In genomic region chr7:143900230-143900766, GRCh38 we compare ENCODE assay signal across 8 cellular contexts. TPM values are rescaled to one million over a fixed set of nuclear protein-coding genes. Genes with fewer than 3 reads are reported as not detected.
DNase-seq lines count a peak whose midpoint lies in the region; ATAC-seq and TF ChIP-seq lines count a peak whose summit lies in the region.

No MANE protein-coding gene starts in this region.

- H3K4me1 ChIP-seq in SJCRH30: peaks cover 3% of the 10 kb centered on the region
- peaks cover 19 to 45% (median 36%) of the 10 kb centered on the region in 4 donors for H3K4me1 ChIP-seq in esophagus muscularis mucosa
- no peaks in the 10 kb centered on the region for H3K4me1 ChIP-seq in prostate gland (replicated peaks)

- H3K36me3 ChIP-seq in SJCRH30 (no peaks in the 10 kb centered on the region), esophagus muscularis mucosa (no peaks in the 10 kb centered on the region), prostate gland (no peaks in the 10 kb centered on the region)

- TF ChIP-seq POLR2A in esophagus muscularis mucosa (IDR thresholded peaks at IDR 0.05; ENCODE audit: low read depth) (no peak), prostate gland (IDR thresholded peaks at IDR 0.05) (no peak)

- TF ChIP-seq CTCF in GM12875 (IDR thresholded peaks at IDR 0.05; ENCODE audit: borderline replicate concordance, insufficient read depth, low read depth, low read length) (no peak), esophagus muscularis mucosa (IDR thresholded peaks at IDR 0.05) (no peak), prostate gland (IDR thresholded peaks at IDR 0.05) (no peak)

- H3K27ac ChIP-seq in SJCRH30 (no peak overlapping the region), esophagus muscularis mucosa (replicated peaks in 1 of 4) (peak overlapping the region; percentile 89 to 95 (median 93)), prostate gland (peak overlapping the region; percentile 53 to 94)

- intact Hi-C loops in esophagus muscularis mucosa (cut with DNase I) (loop anchor here (10.0 kb wide), 1 partner anchor 125 kb away; no protein-coding TSS in a partner anchor), prostate gland (cut with DNase I) (no loop called here)

- 57% methylated on average over 5 of the region's 5 CpGs for WGBS in esophagus muscularis mucosa
- 59% methylated on average over 5 of the region's 5 CpGs for WGBS in prostate gland

- TF ChIP-seq EP300 in esophagus muscularis mucosa (IDR thresholded peaks at IDR 0.05): no peak

- H3K4me3 ChIP-seq in GM12875 (ENCODE audit: low read depth, low read length) (peak overlapping the region; percentile 4), SJCRH30 (peak overlapping the region; percentile 75), esophagus muscularis mucosa (peak overlapping the region; percentile 66 to 93 (median 86)), prostate gland (peak overlapping the region; percentile 61 to 63)

- no peak for DNase-seq in SJCRH30
- DNase-seq in esophagus muscularis mucosa (ENCODE audit: extremely low spot score): no peak
- no peak for DNase-seq in prostate gland (ENCODE audit: low spot score)
- no peak for DNase-seq in DMS79 treated with DMSO at 0.1 percent for 48 hours (lab: John Stamatoyannopoulos, UW)
- no peak for DNase-seq in NCI-H2171 (lab: John Stamatoyannopoulos, UW)
- no peak for DNase-seq in NCI-H1092 (lab: John Stamatoyannopoulos, UW)

- no peaks in the 10 kb centered on the region for H3K27me3 ChIP-seq in SJCRH30
- no peaks in the 10 kb centered on the region for H3K27me3 ChIP-seq in esophagus muscularis mucosa
- H3K27me3 ChIP-seq in prostate gland (replicated peaks; ENCODE audit: insufficient read depth): no peaks in the 10 kb centered on the region

- no peaks in the 10 kb centered on the region for H3K9me3 ChIP-seq in SJCRH30 (replicated peaks)
- no peaks in the 10 kb centered on the region for H3K9me3 ChIP-seq in esophagus muscularis mucosa
- no peaks in the 10 kb centered on the region for H3K9me3 ChIP-seq in prostate gland

- ATAC-seq in HG03354 (IDR thresholded peaks at IDR 0.05; ENCODE audit: poor library complexity, severe bottlenecking, unreplicated experiment): no peak

RNA-seq across cellular contexts. Expression of gene TCAF1, which starts 1.7 kb away (rescaled TPM):
- 69.1 and 72.2 TPM in 2 replicates for total RNA-seq in SJCRH30 (2014; rRNA removed; shearing (Covaris generic))
- total RNA-seq in esophagus muscularis mucosa (10 to 100 TPM; 38.2 to 62.7 (median 52.4) TPM), prostate gland (10 to 100 TPM; 53.0 to 89.8 TPM)

RNA-seq across cellular contexts. Expression of gene OR2F2, which starts 34.7 kb away (rescaled TPM):
- not detected in 2 replicates for total RNA-seq in SJCRH30 (2014; rRNA removed; shearing (Covaris generic))
- not detected for total RNA-seq in esophagus muscularis mucosa
- not detected for total RNA-seq in prostate gland

RNA-seq across cellular contexts. Expression of gene OR2F1, which starts 54.3 kb away (rescaled TPM):
- total RNA-seq in SJCRH30 (2014; rRNA removed; shearing (Covaris generic)): not detected in 2 replicates
- total RNA-seq in esophagus muscularis mucosa (not detected), prostate gland (not detected)

Comparison
In these comparisons a context has a peak if more than half of its experiments do, and no peak if none do; other contexts are left out.
1. H3K4me3 ChIP-seq: peak in every context shown above with its lines; median percentile 86 in esophagus muscularis mucosa; 75 in SJCRH30; 62 in prostate gland; 4 in GM12875.